In the genomic region with DNA sequence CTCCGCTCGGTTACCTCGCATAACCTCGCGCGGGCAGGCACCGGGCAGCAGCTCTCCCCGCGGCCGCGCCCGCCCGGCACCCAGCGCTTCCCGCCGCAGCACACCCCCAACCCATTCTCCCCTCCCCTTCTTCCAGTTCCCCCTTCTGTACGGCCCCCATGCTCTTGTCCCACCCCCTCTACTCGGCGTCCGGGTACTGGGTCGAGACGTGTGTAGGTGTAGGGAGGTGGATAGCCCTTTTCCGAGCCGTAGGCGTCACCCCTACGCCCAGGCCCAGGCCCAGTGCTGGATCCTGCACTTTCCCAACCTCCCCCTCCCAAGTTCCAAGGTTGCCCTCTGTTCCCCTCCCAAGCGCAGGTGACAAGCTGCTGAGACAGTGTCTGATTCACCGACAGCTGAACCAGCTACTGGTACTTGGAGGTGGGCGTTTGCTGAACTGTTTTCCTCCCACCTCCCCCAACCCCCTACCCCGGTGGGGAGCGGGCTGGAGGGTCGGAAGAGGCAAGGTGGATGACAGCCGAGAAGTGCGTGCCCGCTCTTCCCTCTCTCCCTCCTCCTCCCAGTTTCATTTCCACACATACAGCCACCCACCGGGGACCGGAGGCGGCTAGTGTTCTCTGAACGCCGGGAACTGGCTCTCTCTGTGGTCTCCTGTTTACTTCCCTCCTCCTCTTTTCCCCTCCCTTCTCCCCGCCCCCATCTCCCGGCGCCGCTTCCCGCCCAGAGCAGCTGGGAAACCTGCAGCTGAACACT, we compare ENCODE assay signal across 1 cellular context.
TF ChIP-seq lines count a peak whose summit lies in the region.

No MANE protein-coding gene starts in this region.

TF ChIP-seq in HepG2, 621 proteins besides CTCF, POLR2A, EP300 and RAD21 (continued from another document and continues in another):
- 0 out of 2 replicates have a peak, but pooled peaks have one; percentile 63 for TF ChIP-seq AHDC1 (CRISPR knock-in tag; IDR thresholded peaks at IDR 0.05; ENCODE audit: borderline replicate concordance)
- TF ChIP-seq BRD4 (CRISPR knock-in tag; IDR thresholded peaks at IDR 0.05) = peak; percentile 46; the same call in 1 of the 2 replicates
- TF ChIP-seq ZNF709 (CRISPR knock-in tag; IDR thresholded peaks at IDR 0.05) = no peak; the same call in 1 of the 2 replicates
- peak; percentile 71; the same call in 1 of the 2 replicates for TF ChIP-seq ZNF430 (CRISPR knock-in tag; IDR thresholded peaks at IDR 0.05)
- TF ChIP-seq PHF21A (CRISPR knock-in tag; IDR thresholded peaks at IDR 0.05) = 0 out of 2 replicates have a peak, but pooled peaks have one; percentile 27
- no peak for TF ChIP-seq NR2F6 (IDR thresholded peaks at IDR 0.05)
- TF ChIP-seq NR2F6 (CRISPR knock-in tag; IDR thresholded peaks at IDR 0.05) = peak; percentile 37; the same call in 1 of the 2 replicates
- TF ChIP-seq GABPA (IDR thresholded peaks at IDR 0.05; ENCODE audit: low read depth, low read length) = no peak
- TF ChIP-seq GABPA (CRISPR knock-in tag; IDR thresholded peaks at IDR 0.05; ENCODE audit: low read depth) = peak; percentile 57; the same call in 1 of the 2 replicates
- no peak; the same call in 1 of the 2 replicates for TF ChIP-seq ZNF879 (CRISPR knock-in tag; IDR thresholded peaks at IDR 0.05)
- peak; percentile 23; the same call in 1 of the 2 replicates for TF ChIP-seq ARNT2 (CRISPR knock-in tag; IDR thresholded peaks at IDR 0.05; ENCODE audit: low read depth)
- peak; percentile 73 for TF ChIP-seq FOXO1 (CRISPR knock-in tag; IDR thresholded peaks at IDR 0.05)
- TF ChIP-seq CSRNP2 (CRISPR knock-in tag; conservative IDR thresholded peaks at IDR 0.05; ENCODE audit: low read depth) = 0 out of 2 replicates have a peak, but pooled peaks have one; percentile 19
- TF ChIP-seq ZNF567 (CRISPR knock-in tag; IDR thresholded peaks at IDR 0.05; ENCODE audit: borderline replicate concordance) = no peak
- no peak; the same call in 1 of the 2 replicates for TF ChIP-seq ZMYM2 (CRISPR knock-in tag; IDR thresholded peaks at IDR 0.05)
- TF ChIP-seq SIN3A (IDR thresholded peaks at IDR 0.05; ENCODE audit: borderline replicate concordance, low read depth, low read length) = peak; percentile 67; the same call in 1 of the 2 replicates
- peak; percentile 89 for TF ChIP-seq FOXK2 (IDR thresholded peaks at IDR 0.05)
- no peak for TF ChIP-seq ZNF556 (CRISPR knock-in tag; IDR thresholded peaks at IDR 0.05; ENCODE audit: borderline replicate concordance)
- TF ChIP-seq EZH2 (conservative IDR thresholded peaks at IDR 0.05; ENCODE audit: low read depth, low read length) = no peak
- TF ChIP-seq CCDC6 (CRISPR knock-in tag; IDR thresholded peaks at IDR 0.05) = 0 out of 2 replicates have a peak, but pooled peaks have one; percentile 45
- peak; percentile 62 for TF ChIP-seq ZBTB2 (CRISPR knock-in tag; IDR thresholded peaks at IDR 0.05; ENCODE audit: low read depth)
- TF ChIP-seq MBD4 (IDR thresholded peaks at IDR 0.05; ENCODE audit: borderline replicate concordance, low read length) = no peak
- peak; percentile 98 for TF ChIP-seq THRA (CRISPR knock-in tag; IDR thresholded peaks at IDR 0.05; ENCODE audit: borderline replicate concordance)
- TF ChIP-seq CHD4 (IDR thresholded peaks at IDR 0.05; ENCODE audit: borderline replicate concordance, low read length) = peak; percentile 49; the same call in 1 of the 2 replicates
- TF ChIP-seq ATF4 (CRISPR knock-in tag; IDR thresholded peaks at IDR 0.05) = peak in 1 of 2 experiments; percentile 18; a peak in 1 of 4 replicates
- peak; percentile 75 for TF ChIP-seq ZFX (CRISPR knock-in tag; IDR thresholded peaks at IDR 0.05; ENCODE audit: low read depth)
- TF ChIP-seq HNRNPL (IDR thresholded peaks at IDR 0.05; ENCODE audit: low read depth, low read length) = 0 out of 2 replicates have a peak, but pooled peaks have one; percentile 59
- peak; percentile 76 for TF ChIP-seq TFE3 (CRISPR knock-in tag; IDR thresholded peaks at IDR 0.05)
- peak; percentile 61 for TF ChIP-seq UBTF (CRISPR knock-in tag; IDR thresholded peaks at IDR 0.05)
- no peak for TF ChIP-seq NR1H2 (CRISPR knock-in tag; IDR thresholded peaks at IDR 0.05; ENCODE audit: borderline replicate concordance, low read depth)
- TF ChIP-seq ETV6 (CRISPR knock-in tag; conservative IDR thresholded peaks at IDR 0.05) = 0 out of 2 replicates have a peak, but pooled peaks have one; percentile 18
- TF ChIP-seq ZNF777 (CRISPR knock-in tag; IDR thresholded peaks at IDR 0.05) = peak; percentile 15; the same call in 1 of the 2 replicates
- 0 out of 2 replicates have a peak, but pooled peaks have one; percentile 43 for TF ChIP-seq DNMT3B (CRISPR knock-in tag; conservative IDR thresholded peaks at IDR 0.05)
- TF ChIP-seq, protein P1, sequence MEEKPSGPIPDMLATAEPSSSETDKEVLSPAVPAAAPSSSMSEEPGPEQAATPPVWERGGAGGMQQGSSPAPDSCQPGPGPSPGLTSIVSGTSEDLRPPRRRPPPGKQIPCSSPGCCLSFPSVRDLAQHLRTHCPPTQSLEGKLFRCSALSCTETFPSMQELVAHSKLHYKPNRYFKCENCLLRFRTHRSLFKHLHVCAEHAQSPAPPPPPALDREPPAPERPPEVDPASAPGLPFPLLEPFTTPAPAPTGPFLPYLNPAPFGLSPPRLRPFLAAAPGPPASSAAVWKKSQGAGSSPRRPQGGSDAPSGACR (CRISPR knock-in tag; IDR thresholded peaks at IDR 0.05) = peak; percentile 58; the same call in 1 of the 2 replicates
- peak; percentile 72 for TF ChIP-seq PATZ1 (CRISPR knock-in tag; IDR thresholded peaks at IDR 0.05)
- peak; percentile 98 for TF ChIP-seq RXRA (CRISPR knock-in tag; IDR thresholded peaks at IDR 0.05)
- TF ChIP-seq ZNF614 (CRISPR knock-in tag; IDR thresholded peaks at IDR 0.05; ENCODE audit: borderline replicate concordance) = peak; percentile 63; the same call in 1 of the 2 replicates
- TF ChIP-seq RFX3 (CRISPR knock-in tag; IDR thresholded peaks at IDR 0.05) = no peak
- peak; percentile 87; the same call in 1 of the 2 replicates for TF ChIP-seq SNAPC2 (CRISPR knock-in tag; IDR thresholded peaks at IDR 0.05)
